ENCODE assay signal across 12 cellular contexts in genomic region chr11:28105869-28106268, GRCh38. TPM values are rescaled to one million over a fixed set of nuclear protein-coding genes. Genes with fewer than 3 reads are reported as not detected.
DNase-seq lines count a peak whose midpoint lies in the region; TF ChIP-seq lines count a peak whose summit lies in the region.
"Had no signal": no experiment of that assay in that cellular context is flagged by ENCODE, and none has a peak within 500 bp of the region (broad histone marks: within the 10 kb centered on the region; RNA-seq: fewer than 3 reads in every experiment).

No MANE protein-coding gene starts in this region.

- H3K36me3 ChIP-seq in BE2C: no peaks in the 10 kb centered on the region
- peaks cover 38% of the 10 kb centered on the region for H3K36me3 ChIP-seq in DOHH2 (ENCODE audit: control insufficient read depth, low read length)
- H3K36me3 ChIP-seq: esophagus muscularis mucosa had no signal

- H3F3A ChIP-seq in DOHH2 (ENCODE audit: control insufficient read depth, insufficient read depth): 0 out of 2 replicates have a peak, but pooled peaks cover 4% of the 10 kb centered on the region

- H3K4me1 ChIP-seq in BE2C (no peaks in the 10 kb centered on the region), DOHH2 (ENCODE audit: control insufficient read depth, low read length) (peaks cover 35% of the 10 kb centered on the region)

- H3K79me2 ChIP-seq in DOHH2 (ENCODE audit: control insufficient read depth, low read length): peaks cover 97% of the 10 kb centered on the region

- H3K27me3 ChIP-seq in BE2C: no peaks in the 10 kb centered on the region
- no peaks in the 10 kb centered on the region for H3K27me3 ChIP-seq in DOHH2 (ENCODE audit: control insufficient read depth, low read length)
- H3K27me3 ChIP-seq: esophagus muscularis mucosa had no signal

- no peak for TF ChIP-seq POLR2A in erythroblast (IDR thresholded peaks at IDR 0.05; ENCODE audit: low read length)

- no peaks in the 10 kb centered on the region for H3K9me3 ChIP-seq in BE2C
- no peaks in the 10 kb centered on the region for H3K9me3 ChIP-seq in DOHH2 (ENCODE audit: control insufficient read depth, insufficient read depth, low read length)
- H3K9me3 ChIP-seq: esophagus muscularis mucosa, psoas muscle had no signal

- H4K20me1 ChIP-seq in DOHH2 (ENCODE audit: control insufficient read depth, insufficient read depth, low read depth, low read length): no peaks in the 10 kb centered on the region

- H3K27ac ChIP-seq in DOHH2 (ENCODE audit: low read depth, low read length): no peak overlapping the region
- H3K27ac ChIP-seq: esophagus muscularis mucosa, psoas muscle had no signal

- peak overlapping the region; percentile 35 for H3K4me3 ChIP-seq in BE2C (ENCODE audit: low read depth, low read length)
- peak overlapping the region; percentile 89 for H3K4me3 ChIP-seq in DOHH2 (ENCODE audit: low read length)
- H3K4me3 ChIP-seq: esophagus muscularis mucosa, psoas muscle had no signal

- DNase-seq in BE2C (no peak), OCI-M1 (lab: John Stamatoyannopoulos, UW) (peak; percentile 50), erythroblast (lab: John Stamatoyannopoulos, UW) (peak; percentile 11 to 33), SIG-M5 (lab: John Stamatoyannopoulos, UW) (no peak), AG08396 (ENCODE audit: low spot score) (no peak)
- no peak for DNase-seq in stimulated activated CD4-positive, alpha-beta T cell treated with anti-CD3 and anti-CD28 coated beads, Interleukin-15, amount 100 ng/mL, for 24 hours
- DNase-seq in activated CD4-positive, CD25-positive, alpha-beta regulatory T cell (lab: John Stamatoyannopoulos, UW): no peak
- DNase-seq: amniotic stem cell, EL, psoas muscle had no signal

- peak overlapping the region; percentile 69 for H3K4me2 ChIP-seq in DOHH2 (ENCODE audit: low read length)

- H3K9me2 ChIP-seq in DOHH2 (replicated peaks; ENCODE audit: control insufficient read depth, low read length): no peaks in the 10 kb centered on the region

- TF ChIP-seq CTCF in BE2C (IDR thresholded peaks at IDR 0.05; ENCODE audit: low read depth, low read length): no peak
- no peak for TF ChIP-seq CTCF in DOHH2 (IDR thresholded peaks at IDR 0.05; ENCODE audit: low read depth, low read length, poor library complexity, severe bottlenecking)

RNA-seq across cellular contexts. Expression of gene KIF18A, which starts 2.1 kb away (rescaled TPM):
- 1.6 TPM for polyA plus RNA-seq in BE2C (2012; ENCODE audit: insufficient read depth, insufficient read length, low read depth)

RNA-seq across cellular contexts. Expression of gene METTL15, which starts 2.3 kb away (rescaled TPM):
- 5.0 TPM for polyA plus RNA-seq in BE2C (2012; ENCODE audit: insufficient read depth, insufficient read length, low read depth)

Comparison
In these comparisons a context has a peak if more than half of its experiments do, and no peak if none do; other contexts are left out.
1. DNase-seq: peak in OCI-M1 (single experiment) and erythroblast (2 of 2); none in BE2C (single experiment), stimulated activated CD4-positive, alpha-beta T cell treated with anti-CD3 and anti-CD28 coated beads, Interleukin-15, amount 100 ng/mL, for 24 hours (single experiment), SIG-M5 (single experiment), activated CD4-positive, CD25-positive, alpha-beta regulatory T cell (0 of 4) and AG08396 (single experiment).